Comparison of ENCODE assay signal across 29 cellular contexts in genomic region chr6:169132361-169132895, GRCh38.
DNase-seq lines count a peak whose midpoint lies in the region; ATAC-seq and TF ChIP-seq lines count a peak whose summit lies in the region.
"Had no signal": no experiment of that assay in that cellular context is flagged by ENCODE, and none has a peak within 500 bp of the region (broad histone marks: within the 10 kb centered on the region; RNA-seq: fewer than 3 reads in every experiment).

No MANE protein-coding gene starts in this region.

- TF ChIP-seq CTCF in osteoblast (IDR thresholded peaks at IDR 0.05; ENCODE audit: extremely low read depth, low read depth, low read length) (no peak), endothelial cell (IDR thresholded peaks at IDR 0.05; ENCODE audit: unreplicated experiment) (no peak)

- DNase-seq in activated CD4-positive, alpha-beta T cell treated with anti-CD3 and anti-CD28 coated beads, Interleukin-2, amount 10 ng/mL, durations not matched to agents 24 days and 14 days = peak; percentile 37
- DNase-seq in activated CD4-positive, alpha-beta T cell treated with anti-CD3 and anti-CD28 coated beads, Interleukin-2, amount 10 ng/mL, durations not matched to agents 7 days and 5 days = no peak
- peak; percentile 45 for DNase-seq in astrocyte of the hippocampus (ENCODE audit: low read depth, low spot score)
- peak; percentile 10 for DNase-seq in osteoblast (ENCODE audit: insufficient read length, low spot score, missing footprints)
- no peak for DNase-seq in endothelial cell (ENCODE audit: low spot score)
- DNase-seq in germinal center (ENCODE audit: low spot score) = no peak
- DNase-seq: CD8-positive, alpha-beta T cell; DMS 273 treated with DMSO at 0.1 percent for 48 hours; DMS79; EL; GDM1; HFFc6; Kasumi-1; MM.1S; NCI-H2029; NCI-H446 treated with DMSO at 0.1 percent for 48 hours; NCI-H526; NCI-H82; NK-92 treated with Interleukin-12 subunit alpha and Interleukin-12 subunit beta, amount 100 ng/mL, for 24 hours; PC-3 had no signal

- no peaks in the 10 kb centered on the region for H3K4me1 ChIP-seq in osteoblast (ENCODE audit: insufficient read depth, low read length)
- H3K4me1 ChIP-seq: HAP-1 had no signal

- no peaks in the 10 kb centered on the region for H3K9me3 ChIP-seq in osteoblast (ENCODE audit: low read depth, low read length)
- H3K9me3 ChIP-seq: HAP-1 had no signal

- H3K36me3 Mint-ChIP-seq in activated CD4-positive, alpha-beta T cell treated with anti-CD3 and anti-CD28 coated beads, Interleukin-2, amount 10 ng/mL, durations not matched to agents 24 days and 14 days (ENCODE audit: low read depth) = no peaks in the 10 kb centered on the region
- H3K36me3 Mint-ChIP-seq in activated CD4-positive, alpha-beta T cell treated with anti-CD3 and anti-CD28 coated beads, Interleukin-2, amount 10 ng/mL, durations not matched to agents 7 days and 5 days (ENCODE audit: low read depth) = no peaks in the 10 kb centered on the region
- no peaks in the 10 kb centered on the region for H3K36me3 Mint-ChIP-seq in endothelial cell (ENCODE audit: low read depth, unreplicated experiment)
- H3K36me3 Mint-ChIP-seq: CD8-positive, alpha-beta T cell had no signal

- no peaks in the 10 kb centered on the region for H3K4me1 Mint-ChIP-seq in activated CD4-positive, alpha-beta T cell treated with anti-CD3 and anti-CD28 coated beads, Interleukin-2, amount 10 ng/mL, durations not matched to agents 24 days and 14 days
- H3K4me1 Mint-ChIP-seq in activated CD4-positive, alpha-beta T cell treated with anti-CD3 and anti-CD28 coated beads, Interleukin-2, amount 10 ng/mL, durations not matched to agents 7 days and 5 days = no peaks in the 10 kb centered on the region
- H3K4me1 Mint-ChIP-seq in endothelial cell (ENCODE audit: unreplicated experiment) = no peaks in the 10 kb centered on the region
- H3K4me1 Mint-ChIP-seq: B cell had no signal

- no peak overlapping the region for H3K27ac ChIP-seq in osteoblast (ENCODE audit: low read depth, low read length)
- H3K27ac ChIP-seq: 22Rv1, C4-2B had no signal

- H3K36me3 ChIP-seq in osteoblast (ENCODE audit: insufficient read depth, low read length) = no peaks in the 10 kb centered on the region
- H3K36me3 ChIP-seq: HAP-1 had no signal

- no peak overlapping the region for H2AFZ ChIP-seq in osteoblast (ENCODE audit: low read length)

- no peak overlapping the region for H3K4me3 ChIP-seq in osteoblast (ENCODE audit: insufficient read depth, low read length)
- H3K4me3 ChIP-seq: GM12878, GM23338, HAP-1, K562 had no signal

- H3K4me2 ChIP-seq in osteoblast (ENCODE audit: insufficient read depth, low read length) = no peak overlapping the region
- H3K4me2 ChIP-seq: GM23338 had no signal

- no peak overlapping the region for H3K4me3 Mint-ChIP-seq in activated CD4-positive, alpha-beta T cell treated with anti-CD3 and anti-CD28 coated beads, Interleukin-2, amount 10 ng/mL, durations not matched to agents 24 days and 14 days
- no peak overlapping the region for H3K4me3 Mint-ChIP-seq in activated CD4-positive, alpha-beta T cell treated with anti-CD3 and anti-CD28 coated beads, Interleukin-2, amount 10 ng/mL, durations not matched to agents 7 days and 5 days
- H3K4me3 Mint-ChIP-seq in endothelial cell (ENCODE audit: unreplicated experiment) = no peak overlapping the region
- H3K4me3 Mint-ChIP-seq: B cell; CD8-positive, alpha-beta T cell; GM23338; HFFc6 had no signal

- no peaks in the 10 kb centered on the region for H3K27me3 ChIP-seq in osteoblast (ENCODE audit: insufficient read depth, low read length)

- no peaks in the 10 kb centered on the region for H3K27me3 Mint-ChIP-seq in activated CD4-positive, alpha-beta T cell treated with anti-CD3 and anti-CD28 coated beads, Interleukin-2, amount 10 ng/mL, durations not matched to agents 24 days and 14 days
- H3K27me3 Mint-ChIP-seq in activated CD4-positive, alpha-beta T cell treated with anti-CD3 and anti-CD28 coated beads, Interleukin-2, amount 10 ng/mL, durations not matched to agents 7 days and 5 days = peaks cover 10% of the 10 kb centered on the region
- H3K27me3 Mint-ChIP-seq in endothelial cell (ENCODE audit: unreplicated experiment) = no peaks in the 10 kb centered on the region
- H3K27me3 Mint-ChIP-seq: B cell had no signal

- H3K9me3 Mint-ChIP-seq in activated CD4-positive, alpha-beta T cell treated with anti-CD3 and anti-CD28 coated beads, Interleukin-2, amount 10 ng/mL, durations not matched to agents 24 days and 14 days = no peaks in the 10 kb centered on the region
- no peaks in the 10 kb centered on the region for H3K9me3 Mint-ChIP-seq in activated CD4-positive, alpha-beta T cell treated with anti-CD3 and anti-CD28 coated beads, Interleukin-2, amount 10 ng/mL, durations not matched to agents 7 days and 5 days
- H3K9me3 Mint-ChIP-seq in endothelial cell (ENCODE audit: unreplicated experiment) = no peaks in the 10 kb centered on the region
- H3K9me3 Mint-ChIP-seq: GM23338 had no signal

- no peak for ATAC-seq in GM21515 (IDR thresholded peaks at IDR 0.05; ENCODE audit: unreplicated experiment)
- ATAC-seq: CD8-positive, alpha-beta T cell; GM12878; K562; PC-3; Right ventricle myocardium inferior had no signal

- POLR2A ChIA-PET in activated CD4-positive, alpha-beta T cell treated with anti-CD3 and anti-CD28 coated beads, Interleukin-2, amount 10 ng/mL, durations not matched to agents 7 days and 5 days (lab: Charles Lee) = no interaction called here

- H3K27ac Mint-ChIP-seq in activated CD4-positive, alpha-beta T cell treated with anti-CD3 and anti-CD28 coated beads, Interleukin-2, amount 10 ng/mL, durations not matched to agents 24 days and 14 days = no peak overlapping the region
- no peak overlapping the region for H3K27ac Mint-ChIP-seq in activated CD4-positive, alpha-beta T cell treated with anti-CD3 and anti-CD28 coated beads, Interleukin-2, amount 10 ng/mL, durations not matched to agents 7 days and 5 days
- no peak overlapping the region for H3K27ac Mint-ChIP-seq in endothelial cell (ENCODE audit: unreplicated experiment)
- H3K27ac Mint-ChIP-seq: B cell; CD8-positive, alpha-beta T cell; GM23338; HFFc6 had no signal

- no peaks in the 10 kb centered on the region for H4K20me1 ChIP-seq in osteoblast (ENCODE audit: insufficient read depth, low read length)

- CTCF ChIA-PET in activated CD4-positive, alpha-beta T cell treated with anti-CD3 and anti-CD28 coated beads, Interleukin-2, amount 10 ng/mL, durations not matched to agents 7 days and 5 days (lab: Charles Lee) = no interaction called here

- no peaks in the 10 kb centered on the region for H3K79me2 ChIP-seq in osteoblast (ENCODE audit: insufficient read depth, low read length)

- intact Hi-C loops in activated CD4-positive, alpha-beta T cell treated with anti-CD3 and anti-CD28 coated beads, Interleukin-2, amount 10 ng/mL, durations not matched to agents 24 days and 14 days (cut with micrococcal nuclease) = no loop called here

Comparison
In these comparisons a context has a peak if more than half of its experiments do, and no peak if none do; other contexts are left out.
1. DNase-seq: peak in activated CD4-positive, alpha-beta T cell treated with anti-CD3 and anti-CD28 coated beads, Interleukin-2, amount 10 ng/mL, durations not matched to agents 24 days and 14 days (single experiment), astrocyte of the hippocampus (single experiment) and osteoblast (single experiment); none in activated CD4-positive, alpha-beta T cell treated with anti-CD3 and anti-CD28 coated beads, Interleukin-2, amount 10 ng/mL, durations not matched to agents 7 days and 5 days (single experiment), endothelial cell (single experiment) and germinal center (single experiment).